Comparison of ENCODE assay signal across 8 cellular contexts in the genomic region with DNA sequence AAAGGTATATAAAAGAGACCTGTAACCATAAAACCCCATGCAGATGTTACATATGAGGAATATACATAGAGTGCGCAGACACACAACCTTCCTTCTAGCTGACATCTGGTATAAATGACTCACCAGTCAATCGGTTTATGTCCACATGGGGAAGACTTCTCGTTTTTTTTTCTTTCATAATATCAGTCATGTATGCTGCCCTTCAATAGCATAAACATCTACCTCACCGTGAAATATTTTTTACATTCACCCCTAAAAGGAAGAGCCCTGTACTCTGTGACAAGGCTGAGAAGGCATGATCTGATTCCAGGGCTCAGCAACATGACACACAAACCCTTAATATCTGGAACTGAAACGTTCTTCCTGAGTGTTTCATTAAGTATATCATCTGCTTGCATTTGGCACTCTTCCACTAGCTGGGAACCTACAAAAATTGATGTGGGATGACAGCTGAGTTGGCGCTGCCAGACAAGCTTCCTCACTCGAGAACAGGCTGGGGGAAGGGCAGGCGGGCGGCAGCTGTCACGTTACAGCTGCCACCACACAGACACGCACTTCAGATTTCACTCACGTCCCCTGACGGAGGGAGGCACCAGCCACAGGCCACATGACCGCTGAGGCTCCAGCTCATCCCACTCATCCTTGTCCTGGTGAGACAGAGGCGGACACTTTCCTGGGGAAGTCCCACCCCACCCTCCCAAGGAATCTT.
A peak's percentile ranks its signal among the peaks of the same experiment; 100 is the strongest.
DNase-seq lines count a peak whose midpoint lies in the region; ATAC-seq lines count a peak whose summit lies in the region.

No MANE protein-coding gene starts in this region.

- peak; percentile 62 for ATAC-seq in GM18520 (IDR thresholded peaks at IDR 0.05; ENCODE audit: unreplicated experiment)
- peak; percentile 58 for ATAC-seq in HG03064 (IDR thresholded peaks at IDR 0.05; ENCODE audit: low read depth, unreplicated experiment)
- peak; percentile 44 for ATAC-seq in activated naive CD8-positive, alpha-beta T cell treated with anti-CD3 and anti-CD28 coated beads, Interleukin-2, amount 10 ng/mL, durations not matched to agents 7 days and 5 days (ENCODE audit: low read depth)

- peak overlapping the region; percentile 11 for H3K4me3 Mint-ChIP-seq in activated naive CD8-positive, alpha-beta T cell treated with anti-CD3 and anti-CD28 coated beads, Interleukin-2, amount 10 ng/mL, durations not matched to agents 7 days and 5 days

- peaks cover 22% of the 10 kb centered on the region for H3K4me1 Mint-ChIP-seq in activated naive CD8-positive, alpha-beta T cell treated with anti-CD3 and anti-CD28 coated beads, Interleukin-2, amount 10 ng/mL, durations not matched to agents 7 days and 5 days

- H3K27me3 Mint-ChIP-seq in activated naive CD8-positive, alpha-beta T cell treated with anti-CD3 and anti-CD28 coated beads, Interleukin-2, amount 10 ng/mL, durations not matched to agents 7 days and 5 days = peaks cover 8% of the 10 kb centered on the region

- no peak overlapping the region for H3K27ac Mint-ChIP-seq in activated naive CD8-positive, alpha-beta T cell treated with anti-CD3 and anti-CD28 coated beads, Interleukin-2, amount 10 ng/mL, durations not matched to agents 7 days and 5 days

- DNase-seq in AG20443 (ENCODE audit: low spot score) = peak; percentile 90
- peak; percentile 62 for DNase-seq in NCI-H226
- no peak for DNase-seq in activated naive CD8-positive, alpha-beta T cell treated with anti-CD3 and anti-CD28 coated beads, Interleukin-2, amount 10 ng/mL, durations not matched to agents 7 days and 5 days
- DNase-seq in hepatic stellate cell (ENCODE audit: low spot score) = peak; percentile 93
- peak; percentile 56 for DNase-seq in stimulated activated CD4-positive, alpha-beta T cell treated with anti-CD3 and anti-CD28 coated beads, Interleukin-1b, Interleukin-23, amount 100 ng/mL, for 48 hours
- DNase-seq in effector CD8-positive, alpha-beta T cell (lab: John Stamatoyannopoulos, UW) = no peak

- no peaks in the 10 kb centered on the region for H3K36me3 Mint-ChIP-seq in activated naive CD8-positive, alpha-beta T cell treated with anti-CD3 and anti-CD28 coated beads, Interleukin-2, amount 10 ng/mL, durations not matched to agents 7 days and 5 days

- no peaks in the 10 kb centered on the region for H3K9me3 Mint-ChIP-seq in activated naive CD8-positive, alpha-beta T cell treated with anti-CD3 and anti-CD28 coated beads, Interleukin-2, amount 10 ng/mL, durations not matched to agents 7 days and 5 days

- POLR2A ChIA-PET in activated naive CD8-positive, alpha-beta T cell treated with anti-CD3 and anti-CD28 coated beads, Interleukin-2, amount 10 ng/mL, durations not matched to agents 7 days and 5 days (lab: Charles Lee) = interaction anchor here (1.0 kb wide), 1 partner anchor 8 kb away, joined by 3 read pairs; no protein-coding TSS in a partner anchor

Comparison
In these comparisons a context has a peak if more than half of its experiments do, and no peak if none do; other contexts are left out.
1. DNase-seq: peak in AG20443 (single experiment), NCI-H226 (single experiment), hepatic stellate cell (single experiment) and stimulated activated CD4-positive, alpha-beta T cell treated with anti-CD3 and anti-CD28 coated beads, Interleukin-1b, Interleukin-23, amount 100 ng/mL, for 48 hours (single experiment); none in activated naive CD8-positive, alpha-beta T cell treated with anti-CD3 and anti-CD28 coated beads, Interleukin-2, amount 10 ng/mL, durations not matched to agents 7 days and 5 days (single experiment) and effector CD8-positive, alpha-beta T cell (single experiment).
2. Peak in every context shown above with its lines, with median percentiles within 50 percentile points of each other: ATAC-seq.